ENCODE assay signal across 26 cellular contexts in genomic region chr5:17694922-17695321, GRCh38.
"Had no signal": no experiment of that assay in that cellular context is flagged by ENCODE, and none has a peak within 500 bp of the region (broad histone marks: within the 10 kb centered on the region; RNA-seq: fewer than 3 reads in every experiment).

No MANE protein-coding gene starts in this region.

- H3K9me3 Mint-ChIP-seq: stimulated activated memory B cell treated with anti-CD40 and anti-IgM and Interleukin-4, amounts not matched to agents 10 μg/mL and 1 μg/mL and 100 μg/mL, for 72 hours had no signal

- H3K27ac ChIP-seq: dorsolateral prefrontal cortex, esophagus squamous epithelium, heart left ventricle, left lung, sigmoid colon, stomach, transverse colon, vagina, WERI-Rb-1 had no signal

- H3K4me3 ChIP-seq: dorsolateral prefrontal cortex, esophagus squamous epithelium, heart left ventricle, left lung, lung, sigmoid colon, smooth muscle cell, stomach, transverse colon, vagina had no signal

- H3K4me1 Mint-ChIP-seq: activated naive CD8-positive, alpha-beta T cell treated with anti-CD3 and anti-CD28 coated beads for 36 hours; activated T-helper 17 cell treated with anti-CD3 and anti-CD28 coated beads, Interleukin-2, amount 50 U/mL, for 72 hours; mesothelial cell of epicardium; natural killer cell; stimulated activated memory B cell treated with anti-CD40 and anti-IgM and Interleukin-4, amounts not matched to agents 10 μg/mL and 1 μg/mL and 100 μg/mL, for 72 hours; T-cell had no signal

- H3K4me3 Mint-ChIP-seq: activated naive CD8-positive, alpha-beta T cell treated with anti-CD3 and anti-CD28 coated beads for 36 hours; activated T-cell treated with anti-CD3 and anti-CD28 coated beads, Interleukin-2, amount 50 U/mL, for 24 hours; activated T-helper 17 cell treated with anti-CD3 and anti-CD28 coated beads, Interleukin-2, amount 50 U/mL, for 72 hours; effector memory CD8-positive, alpha-beta T cell; mesothelial cell of epicardium; natural killer cell; stimulated activated memory B cell treated with anti-CD40 and anti-IgM and Interleukin-4, amounts not matched to agents 10 μg/mL and 1 μg/mL and 100 μg/mL, for 72 hours; T-cell had no signal

- H3K9me3 ChIP-seq: esophagus squamous epithelium, heart left ventricle, left lung, stomach, transverse colon, vagina had no signal

- H3K27ac Mint-ChIP-seq: activated naive CD8-positive, alpha-beta T cell treated with anti-CD3 and anti-CD28 coated beads for 36 hours; activated T-cell treated with anti-CD3 and anti-CD28 coated beads, Interleukin-2, amount 50 U/mL, for 24 hours; activated T-helper 17 cell treated with anti-CD3 and anti-CD28 coated beads, Interleukin-2, amount 50 U/mL, for 72 hours; effector memory CD8-positive, alpha-beta T cell; mesothelial cell of epicardium; natural killer cell; stimulated activated memory B cell treated with anti-CD40 and anti-IgM and Interleukin-4, amounts not matched to agents 10 μg/mL and 1 μg/mL and 100 μg/mL, for 72 hours; T-cell had no signal

- H3K4me1 ChIP-seq: esophagus squamous epithelium, heart left ventricle, left lung, sigmoid colon, stomach, transverse colon, vagina had no signal

- H3K27me3 ChIP-seq: dorsolateral prefrontal cortex, esophagus squamous epithelium, heart left ventricle, left lung, sigmoid colon, stomach, transverse colon, vagina had no signal

- H3K27me3 Mint-ChIP-seq: activated naive CD8-positive, alpha-beta T cell treated with anti-CD3 and anti-CD28 coated beads for 36 hours; activated T-cell treated with anti-CD3 and anti-CD28 coated beads, Interleukin-2, amount 50 U/mL, for 24 hours; activated T-helper 17 cell treated with anti-CD3 and anti-CD28 coated beads, Interleukin-2, amount 50 U/mL, for 72 hours; effector memory CD8-positive, alpha-beta T cell; T-cell had no signal

- DNase-seq: activated CD4-positive, alpha-beta T cell treated with anti-CD3 and anti-CD28 coated beads, Interleukin-2, amount 50 U/mL, for 1 hour; activated CD4-positive, CD25-positive, alpha-beta regulatory T cell treated with anti-CD3 and anti-CD28 coated beads, Interleukin-2, amount 50 U/mL, for 72 hours; activated naive CD4-positive, alpha-beta T cell treated with Interleukin-2 at 50 U/mL for 16 hours; activated naive CD8-positive, alpha-beta T cell treated with anti-CD3 and anti-CD28 coated beads for 36 hours; activated T-cell treated with anti-CD3 and anti-CD28 coated beads, Interleukin-2, amount 50 U/mL, for 24 hours; amygdala; caudate nucleus; dorsolateral prefrontal cortex; effector memory CD8-positive, alpha-beta T cell; esophagus squamous epithelium; heart left ventricle; left lung; natural killer cell; retina; sigmoid colon; stimulated activated CD4-positive, alpha-beta T cell treated with anti-CD3 and anti-CD28 coated beads, Interleukin-15, amount 100 ng/mL, for 24 hours; stomach; T-cell; transverse colon; WERI-Rb-1 had no signal

- H3K36me3 Mint-ChIP-seq: activated naive CD8-positive, alpha-beta T cell treated with anti-CD3 and anti-CD28 coated beads for 36 hours; mesothelial cell of epicardium; natural killer cell; stimulated activated memory B cell treated with anti-CD40 and anti-IgM and Interleukin-4, amounts not matched to agents 10 μg/mL and 1 μg/mL and 100 μg/mL, for 72 hours; T-cell had no signal

- H3K36me3 ChIP-seq: esophagus squamous epithelium, heart left ventricle, left lung, sigmoid colon, stomach, transverse colon, vagina, WERI-Rb-1 had no signal

- ATAC-seq: activated T-helper 17 cell treated with anti-CD3 and anti-CD28 coated beads, Interleukin-2, amount 50 U/mL, for 72 hours; effector memory CD8-positive, alpha-beta T cell; heart left ventricle; left lung; stimulated activated memory B cell treated with anti-CD40 and anti-IgM and Interleukin-4, amounts not matched to agents 10 μg/mL and 1 μg/mL and 100 μg/mL, for 72 hours; T-cell had no signal
